Comparison of ENCODE assay signal across 8 cellular contexts in genomic region chr16:11560701-11561439, GRCh38. TPM values are rescaled to one million over a fixed set of nuclear protein-coding genes. Genes with fewer than 3 reads are reported as not detected.
DNase-seq lines count a peak whose midpoint lies in the region; ATAC-seq and TF ChIP-seq lines count a peak whose summit lies in the region.

No MANE protein-coding gene starts in this region.

- H3K27me3 Mint-ChIP-seq in HFFc6 (ENCODE audit: insufficient read depth) = no peaks in the 10 kb centered on the region; the same call in 1 of the 2 replicates
- no peaks in the 10 kb centered on the region for H3K27me3 Mint-ChIP-seq in activated T-cell treated with anti-CD3 and anti-CD28 coated beads, Interleukin-2, amount 50 U/mL, for 4 hours (ENCODE audit: low read depth)

- 54 to 59% methylated on average over 10 to 14 of the region's 19 CpGs for WGBS in gastroesophageal sphincter (ENCODE audit: low coverage in 1 of 2), 2 donors

- H3K9me3 Mint-ChIP-seq in HFFc6 = peaks cover 12% of the 10 kb centered on the region
- H3K9me3 Mint-ChIP-seq in activated T-cell treated with anti-CD3 and anti-CD28 coated beads, Interleukin-2, amount 50 U/mL, for 4 hours = no peaks in the 10 kb centered on the region

- H3K27ac ChIP-seq in gastroesophageal sphincter = peak overlapping the region in 3 of 4 donors; percentile 53 to 76 (median 59)

- peak overlapping the region; percentile 98 for H3K27ac Mint-ChIP-seq in HFFc6

- no peak overlapping the region for H3K4me3 ChIP-seq in gastroesophageal sphincter

- peaks cover 0 to 9% (median 0%) of the 10 kb centered on the region in 3 donors for H3K9me3 ChIP-seq in gastroesophageal sphincter

- peaks cover 35% of the 10 kb centered on the region for H3K4me1 Mint-ChIP-seq in HFFc6 (ENCODE audit: low read depth)
- H3K4me1 Mint-ChIP-seq in activated T-cell treated with anti-CD3 and anti-CD28 coated beads, Interleukin-2, amount 50 U/mL, for 4 hours (ENCODE audit: low read depth) = peaks cover 85% of the 10 kb centered on the region

- H3K36me3 ChIP-seq in gastroesophageal sphincter = peaks cover 0 to 9% of the 10 kb centered on the region in 2 donors

- no peak for TF ChIP-seq EP300 in gastroesophageal sphincter (IDR thresholded peaks at IDR 0.05)

- TF ChIP-seq POLR2A in gastroesophageal sphincter (IDR thresholded peaks at IDR 0.05) = no peak

- H3K27me3 ChIP-seq in gastroesophageal sphincter = no peaks in the 10 kb centered on the region

- H3K4me1 ChIP-seq in gastroesophageal sphincter = peaks cover 0 to 36% (median 3%) of the 10 kb centered on the region in 3 donors

- H3K4me3 Mint-ChIP-seq in HFFc6 = peak overlapping the region; percentile 80
- peak overlapping the region; percentile 80 for H3K4me3 Mint-ChIP-seq in activated T-cell treated with anti-CD3 and anti-CD28 coated beads, Interleukin-2, amount 50 U/mL, for 4 hours

- H3K36me3 Mint-ChIP-seq in HFFc6 (ENCODE audit: low read depth) = peaks cover 20% of the 10 kb centered on the region
- peaks cover 23% of the 10 kb centered on the region for H3K36me3 Mint-ChIP-seq in activated T-cell treated with anti-CD3 and anti-CD28 coated beads, Interleukin-2, amount 50 U/mL, for 4 hours (ENCODE audit: insufficient read depth)

- TF ChIP-seq CTCF in HFFc6 (IDR thresholded peaks at IDR 0.05) (no peak), gastroesophageal sphincter (IDR thresholded peaks at IDR 0.05) (no peak)

- DNase-seq in HFFc6 (peak; percentile 43), SIG-M5 (lab: John Stamatoyannopoulos, UW) (no peak), NCI-H128 (lab: John Stamatoyannopoulos, UW; ENCODE audit: unreplicated experiment) (no peak), CD1c-positive myeloid dendritic cell (ENCODE audit: extremely low spot score) (no peak)
- peak; percentile 44 for DNase-seq in activated T-cell treated with anti-CD3 and anti-CD28 coated beads, Interleukin-2, amount 50 U/mL, for 4 hours
- peak; percentile 35 to 54 for DNase-seq in stimulated activated CD4-positive, alpha-beta T cell treated with anti-CD3 and anti-CD28 coated beads, Interleukin-2, amount 100 ng/mL, for 24 hours

- ATAC-seq in activated T-cell treated with anti-CD3 and anti-CD28 coated beads, Interleukin-2, amount 50 U/mL, for 4 hours = peak; percentile 87 to 89
- ATAC-seq in gastroesophageal sphincter (peak; percentile 67), GM21526 (IDR thresholded peaks at IDR 0.05; ENCODE audit: low FRiP score, unreplicated experiment) (no peak)

RNA-seq across cellular contexts. Expression of gene LITAF, which starts 25.8 kb away (rescaled TPM):
- total RNA-seq in HFFc6 (2021; fragmentation: NEBNext Ultra II Directional; extraction: Animal tissue kit (Norgen Biotek cat#: 25700)) = 100 to 1,000 TPM; 114 to 143 (median 135) TPM
- total RNA-seq in activated T-cell treated with anti-CD3 and anti-CD28 coated beads, Interleukin-2, amount 50 U/mL, for 4 hours = 100 to 1,000 TPM in 2 of 3 donors, 10 to 100 TPM in 1; 68.4 to 127 (median 103) TPM
- 10 to 100 TPM; 31.6 to 95.0 (median 44.5) TPM for total RNA-seq in gastroesophageal sphincter

Comparison
In these comparisons a context has a peak if more than half of its experiments do, and no peak if none do; other contexts are left out.
1. DNase-seq: peak in HFFc6 (single experiment), activated T-cell treated with anti-CD3 and anti-CD28 coated beads, Interleukin-2, amount 50 U/mL, for 4 hours (single experiment) and stimulated activated CD4-positive, alpha-beta T cell treated with anti-CD3 and anti-CD28 coated beads, Interleukin-2, amount 100 ng/mL, for 24 hours (2 of 2); none in SIG-M5 (single experiment), NCI-H128 (single experiment) and CD1c-positive myeloid dendritic cell (single experiment).